19 cellular contexts compared by ENCODE assay signal in genomic region chr3:171001250-171001893, GRCh38. TPM values are rescaled to one million over a fixed set of nuclear protein-coding genes. Genes with fewer than 3 reads are reported as not detected.
A peak's percentile ranks its signal among the peaks of the same experiment; 100 is the strongest.
DNase-seq lines count a peak whose midpoint lies in the region; ATAC-seq, FAIRE-seq and TF ChIP-seq lines count a peak whose summit lies in the region.
"Had no signal": no experiment of that assay in that cellular context is flagged by ENCODE, and none has a peak within 500 bp of the region (broad histone marks: within the 10 kb centered on the region; RNA-seq: fewer than 3 reads in every experiment).

No MANE protein-coding gene starts in this region.

- H3K4me3 Mint-ChIP-seq in activated naive CD8-positive, alpha-beta T cell treated with anti-CD3 and anti-CD28 coated beads for 36 hours: no peak overlapping the region

- H3K9me3 ChIP-seq in A549 (no peaks in the 10 kb centered on the region), PC-3 (ENCODE audit: low read length) (no peaks in the 10 kb centered on the region)

- DNase-seq in A549 (ENCODE audit: low read depth in 1 of 2, low spot score in 1 of 2) (no peak), PC-3 (no peak), frontal cortex (ENCODE audit: low spot score in 2 of 2) (no peak), mesendoderm (no peak), NCI-H524 (lab: John Stamatoyannopoulos, UW) (no peak)
- no peak for DNase-seq in activated naive CD8-positive, alpha-beta T cell treated with anti-CD3 and anti-CD28 coated beads for 36 hours
- DNase-seq: AML-193, DMS79, MV-4-11, NCI-H1417 treated with DMSO at 0.1 percent for 48 hours, NCI-H2081, NCI-H226, NCI-H526 treated with DMSO at 0.1 percent for 48 hours had no signal

- TF ChIP-seq CTCF in A549 (IDR thresholded peaks at IDR 0.05) (no peak), PC-3 (conservative IDR thresholded peaks at IDR 0.05; ENCODE audit: low read depth, low read length) (no peak)

- H3K9me3 Mint-ChIP-seq in activated naive CD8-positive, alpha-beta T cell treated with anti-CD3 and anti-CD28 coated beads for 36 hours: no peaks in the 10 kb centered on the region

- no peaks in the 10 kb centered on the region for H3K27me3 Mint-ChIP-seq in activated naive CD8-positive, alpha-beta T cell treated with anti-CD3 and anti-CD28 coated beads for 36 hours

- H2AK5ac ChIP-seq in mesendoderm (ENCODE audit: low read length): no peak overlapping the region

- no peak overlapping the region for H4K8ac ChIP-seq in mesendoderm (ENCODE audit: low read depth, low read length)

- no peak for TF ChIP-seq EP300 in A549 (IDR thresholded peaks at IDR 0.05)

- peaks cover 54% of the 10 kb centered on the region for H3K4me1 ChIP-seq in A549
- H3K4me1 ChIP-seq in PC-3 (ENCODE audit: insufficient read depth, low read length): peaks cover 48% of the 10 kb centered on the region
- peaks cover 2% of the 10 kb centered on the region for H3K4me1 ChIP-seq in mesendoderm (ENCODE audit: control insufficient read depth, low read depth, low read length)

- H3K27me3 ChIP-seq in PC-3 (ENCODE audit: low read length): no peaks in the 10 kb centered on the region
- no peaks in the 10 kb centered on the region for H3K27me3 ChIP-seq in mesendoderm (ENCODE audit: insufficient read depth, low read length, poor library complexity)

- no peak for TF ChIP-seq POLR2A in A549 (IDR thresholded peaks at IDR 0.05; ENCODE audit: low read length)

- FAIRE-seq in A549 (lab: Jason Lieb, UNC) (no peak), frontal cortex (lab: Jason Lieb, UNC) (peak; percentile 65)

- peak overlapping the region; percentile 73 for H3K4me2 ChIP-seq in A549
- peak overlapping the region; percentile 64; the same call in 1 of the 2 replicates for H3K4me2 ChIP-seq in PC-3 (ENCODE audit: low read length)
- H3K4me2 ChIP-seq in mesendoderm (ENCODE audit: low read length): no peak overlapping the region

- H3K18ac ChIP-seq in mesendoderm (ENCODE audit: low read length): no peak overlapping the region

- no peak overlapping the region for H3K56ac ChIP-seq in mesendoderm (ENCODE audit: low read length)

- ATAC-seq in A549 (no peak), PC-3 (no peak), HG03442 (IDR thresholded peaks at IDR 0.05; ENCODE audit: unreplicated experiment) (no peak), GM19324 (IDR thresholded peaks at IDR 0.05; ENCODE audit: low FRiP score, unreplicated experiment) (no peak)

- CTCF ChIA-PET in A549 (lab: Yijun Ruan, JAX) (no interaction called here), PC-3 (lab: Charles Lee) (no interaction called here)

- H3K4me3 ChIP-seq in A549 (no peak overlapping the region), PC-3 (ENCODE audit: low read length) (no peak overlapping the region), mesendoderm (ENCODE audit: low read length) (no peak overlapping the region)
- H3K4me3 ChIP-seq: GM12878, GM23248 had no signal

- intact Hi-C loops in PC-3 (cut with micrococcal nuclease): no loop called here

- H3F3A ChIP-seq in PC-3 (ENCODE audit: low read length, unreplicated experiment): peaks cover 7% of the 10 kb centered on the region

- H3K27ac ChIP-seq in A549: peak overlapping the region; percentile 64 to 81
- H3K27ac ChIP-seq in PC-3 (ENCODE audit: low read length): peak overlapping the region; percentile 88
- no peak overlapping the region for H3K27ac ChIP-seq in mesendoderm (ENCODE audit: low read depth, low read length)

- no TSS peak for BruUV-seq in PC-3 (replicated peaks; lab: Mats Ljungman, UMichigan)

- no peaks in the 10 kb centered on the region for H4K20me1 ChIP-seq in PC-3 (ENCODE audit: low read length)

- H3K9ac ChIP-seq in PC-3 (ENCODE audit: low read length) (no peak overlapping the region), mesendoderm (ENCODE audit: low read length) (no peak overlapping the region)
- H3K9ac ChIP-seq: GM23248 had no signal

- no peak overlapping the region for H2BK5ac ChIP-seq in mesendoderm (ENCODE audit: low read length)

- no peak overlapping the region for H3K4ac ChIP-seq in mesendoderm (ENCODE audit: low read depth, low read length)

- H3K9me2 ChIP-seq in PC-3 (replicated peaks; ENCODE audit: low read length): no peaks in the 10 kb centered on the region

- WGBS in A549 (ENCODE audit: missing lambda C conversion rate): 64% methylated on average over 1 of the region's 1 CpG
- WGBS in mesendoderm (ENCODE audit: extremely low coverage, insufficient coverage, low lambda C conversion rate): no CpG with 5 or more reads among the region's 1 CpG

- POLR2A ChIA-PET in A549 (lab: Yijun Ruan, JAX) (no interaction called here), PC-3 (lab: Charles Lee; ENCODE audit: unreplicated experiment) (no interaction called here)

- H4K5ac ChIP-seq in mesendoderm (ENCODE audit: low read length): no peak overlapping the region

- no peaks in the 10 kb centered on the region for H3K36me3 ChIP-seq in PC-3 (ENCODE audit: low read depth, low read length)
- H3K36me3 ChIP-seq in mesendoderm (ENCODE audit: control insufficient read depth, insufficient read depth, low read length): no peaks in the 10 kb centered on the region

- no peak overlapping the region for H2BK120ac ChIP-seq in mesendoderm (ENCODE audit: low read depth, low read length)

- H2BK15ac ChIP-seq in mesendoderm (replicated peaks; ENCODE audit: low read depth): peak overlapping the region; percentile 45

- no peak overlapping the region for H3K23ac ChIP-seq in mesendoderm (ENCODE audit: low read length)

- H3K36me3 Mint-ChIP-seq in activated naive CD8-positive, alpha-beta T cell treated with anti-CD3 and anti-CD28 coated beads for 36 hours: no peaks in the 10 kb centered on the region

- H3K79me2 ChIP-seq in PC-3 (ENCODE audit: low read length): no peaks in the 10 kb centered on the region
- no peaks in the 10 kb centered on the region for H3K79me2 ChIP-seq in mesendoderm (ENCODE audit: control insufficient read depth, insufficient read depth, low read length)

- TF ChIP-seq RAD21 in A549 (conservative IDR thresholded peaks at IDR 0.05 in 1 of 2, IDR thresholded peaks at IDR 0.05 in 1 of 2): no peak

- H3K4me1 Mint-ChIP-seq in activated naive CD8-positive, alpha-beta T cell treated with anti-CD3 and anti-CD28 coated beads for 36 hours: peaks cover 5% of the 10 kb centered on the region

- no peak overlapping the region for H2AFZ ChIP-seq in PC-3 (ENCODE audit: low read length)

- no peaks in the 10 kb centered on the region for H3K79me1 ChIP-seq in mesendoderm (ENCODE audit: low read length)

- no peak overlapping the region for H3K27ac Mint-ChIP-seq in activated naive CD8-positive, alpha-beta T cell treated with anti-CD3 and anti-CD28 coated beads for 36 hours

TF ChIP-seq in A549, 52 proteins besides CTCF, POLR2A, EP300 and RAD21:
- TF ChIP-seq KDM5A (IDR thresholded peaks at IDR 0.05): no peak
- no peak for TF ChIP-seq SMC3 (IDR thresholded peaks at IDR 0.05)
- no peak for TF ChIP-seq ZNF302 (CRISPR knock-in tag; IDR thresholded peaks at IDR 0.05)
- TF ChIP-seq MAX (IDR thresholded peaks at IDR 0.05): no peak
- TF ChIP-seq HOXA7 (CRISPR knock-in tag; IDR thresholded peaks at IDR 0.05): no peak
- TF ChIP-seq MAFK (IDR thresholded peaks at IDR 0.05; ENCODE audit: partially characterized antibody): no peak
- TF ChIP-seq TFCP2L1 (CRISPR knock-in tag; IDR thresholded peaks at IDR 0.05): no peak
- no peak for TF ChIP-seq FOSL2 (IDR thresholded peaks at IDR 0.05)
- no peak for TF ChIP-seq FOSL2 (CRISPR knock-in tag; IDR thresholded peaks at IDR 0.05)
- TF ChIP-seq MAZ (IDR thresholded peaks at IDR 0.05; ENCODE audit: borderline replicate concordance, low read depth, low read length): no peak

RNA-seq across cellular contexts. Expression of gene SLC2A2, which starts 25.1 kb away (rescaled TPM):
- polyA plus RNA-seq in A549 (2011; rRNA removed): not detected in 2 replicates
- polyA plus RNA-seq in A549 (2012; cell fraction: cytosol; rRNA removed): not detected in 2 replicates
- polyA plus RNA-seq in A549 (2012; cell fraction: nucleus; rRNA removed): not detected in 2 replicates
- polyA plus RNA-seq in A549 (2017; fragmentation: RNase III; extraction: RNeasy Plus Mini Kit Qiagen cat#74134 plus additional on column Dnase treatment): not detected in 3 replicates
- polyA minus RNA-seq in A549 (2011; rRNA and poly(A)+ RNA removed): not detected in 2 replicates
- not detected in 2 replicates for total RNA-seq in PC-3 (2014; rRNA removed)
- not detected for total RNA-seq in frontal cortex
- not detected for polyA plus RNA-seq in mesendoderm (2013, experiment 1 of 2)
- not detected for polyA plus RNA-seq in mesendoderm (2013, experiment 2 of 2)
- total RNA-seq in activated naive CD8-positive, alpha-beta T cell treated with anti-CD3 and anti-CD28 coated beads for 36 hours: not detected
- total RNA-seq: G401, GM23248, SK-MEL-5 had no signal
- polyA plus RNA-seq: GM23248 had no signal
